In the genomic region with DNA sequence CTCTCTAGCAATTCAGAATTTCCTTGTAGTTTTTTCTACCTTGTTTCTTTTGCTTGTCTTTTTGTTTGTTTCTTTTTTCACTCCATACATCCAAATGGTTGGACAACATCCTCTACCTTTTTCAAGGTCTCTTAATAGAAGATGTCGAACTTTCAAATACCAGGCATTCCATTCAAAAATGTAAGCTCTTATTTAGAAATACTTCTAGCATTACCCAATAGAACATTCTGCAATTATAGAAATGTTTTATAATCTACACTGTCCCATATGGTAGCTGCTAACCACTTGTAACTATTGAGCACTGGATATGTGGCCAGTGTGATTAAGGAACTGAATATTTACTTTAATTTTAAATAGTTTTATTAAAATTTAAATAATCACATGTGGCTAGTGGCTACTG, we compare ENCODE assay signal across 17 cellular contexts.
DNase-seq lines count a peak whose midpoint lies in the region; ATAC-seq, FAIRE-seq and TF ChIP-seq lines count a peak whose summit lies in the region.
"Had no signal": no experiment of that assay in that cellular context is flagged by ENCODE, and none has a peak within 500 bp of the region (broad histone marks: within the 10 kb centered on the region; RNA-seq: fewer than 3 reads in every experiment).

No MANE protein-coding gene starts in this region.

- no peak for TF ChIP-seq CTCF in HFFc6 (IDR thresholded peaks at IDR 0.05)
- TF ChIP-seq CTCF in astrocyte of the spinal cord (IDR thresholded peaks at IDR 0.05; ENCODE audit: low read depth, low read length) = no peak

- no peak for ATAC-seq in HG03460 (IDR thresholded peaks at IDR 0.05; ENCODE audit: unreplicated experiment)
- ATAC-seq: GM12878, K562 had no signal

- peak overlapping the region; percentile 30; the same call in 1 of the 2 replicates for H3K27ac Mint-ChIP-seq in HFFc6
- H3K27ac Mint-ChIP-seq: CD4-positive, alpha-beta memory T cell; H9 had no signal

- peaks cover 50% of the 10 kb centered on the region for H3K4me1 Mint-ChIP-seq in HFFc6 (ENCODE audit: low read depth)
- H3K4me1 Mint-ChIP-seq: CD4-positive, alpha-beta memory T cell had no signal

- in situ Hi-C loops in astrocyte of the spinal cord (cut with HindIII; ENCODE audit: low sequenced_read_pairs) = no loop called here

- H3K36me3 Mint-ChIP-seq in HFFc6 (ENCODE audit: low read depth) = no peaks in the 10 kb centered on the region
- H3K36me3 Mint-ChIP-seq: CD4-positive, alpha-beta memory T cell had no signal

- H3K4me3 Mint-ChIP-seq in HFFc6 = peak overlapping the region; percentile 60
- H3K4me3 Mint-ChIP-seq: CD4-positive, alpha-beta memory T cell; H9 had no signal

- DNase-seq in EL (peak; percentile 64), HFFc6 (peak; percentile 34), astrocyte of the spinal cord (ENCODE audit: low read depth, low spot score) (peak; percentile 25), urothelium cell line (ENCODE audit: low spot score) (no peak), medulla oblongata (ENCODE audit: extremely low spot score) (no peak), NCI-H187 treated with DMSO at 0.1 percent for 48 hours (lab: John Stamatoyannopoulos, UW) (no peak)
- DNase-seq: BE2C; CD4-positive, alpha-beta memory T cell; DMS153; DND-41; GOT3; H9 had no signal

- no peak overlapping the region for H3K4me3 ChIP-seq in astrocyte of the spinal cord (ENCODE audit: low read depth, low read length)
- H3K4me3 ChIP-seq: GM12878, K562 had no signal

- no peak for FAIRE-seq in urothelium cell line (lab: Jason Lieb, UNC)
- FAIRE-seq: A204.1, GM12878, GM18507, K562 had no signal

- no peaks in the 10 kb centered on the region; the same call in 1 of the 2 replicates for H3K27me3 Mint-ChIP-seq in HFFc6 (ENCODE audit: insufficient read depth)

- H3K9me3 Mint-ChIP-seq in HFFc6 = no peaks in the 10 kb centered on the region
- H3K9me3 Mint-ChIP-seq: H9 had no signal

Comparison
In these comparisons a context has a peak if more than half of its experiments do, and no peak if none do; other contexts are left out.
1. DNase-seq: peak in EL (single experiment), HFFc6 (single experiment) and astrocyte of the spinal cord (single experiment); none in urothelium cell line (single experiment), medulla oblongata (single experiment) and NCI-H187 treated with DMSO at 0.1 percent for 48 hours (single experiment).